Comparison of ENCODE assay signal across 28 cellular contexts in genomic region chr22:47335460-47335859, GRCh38.
"Had no signal": no experiment of that assay in that cellular context is flagged by ENCODE, and none has a peak within 500 bp of the region (broad histone marks: within the 10 kb centered on the region; RNA-seq: fewer than 3 reads in every experiment).

No MANE protein-coding gene starts in this region.

- H3K9ac ChIP-seq: KMS-11 had no signal

- H3K4me1 ChIP-seq: ascending aorta, body of pancreas, Peyer's patch had no signal

- H3K27me3 ChIP-seq: ascending aorta, body of pancreas, MG63, Peyer's patch had no signal

- H3K36me3 Mint-ChIP-seq: activated CD4-positive, alpha-beta memory T cell treated with anti-CD3 and anti-CD28 coated beads for 36 hours; activated naive CD4-positive, alpha-beta T cell treated with anti-CD3 and anti-CD28 coated beads, Interleukin-2, amount 50 U/mL, for 72 hours had no signal

- H3K36me3 ChIP-seq: ascending aorta, MG63, Peyer's patch had no signal

- H3K4me3 ChIP-seq: ascending aorta, body of pancreas, MG63, Peyer's patch had no signal

- H3K27me3 Mint-ChIP-seq: activated CD4-positive, alpha-beta T cell treated with anti-CD3 and anti-CD28 coated beads, Interleukin-2, amount 10 ng/mL, durations not matched to agents 7 days and 5 days had no signal

- H3K9me3 ChIP-seq: Peyer's patch had no signal

- H3K27ac Mint-ChIP-seq: activated B cell treated with CpG ODN at 0.5 μM for 24 hours; activated CD4-positive, alpha-beta memory T cell treated with anti-CD3 and anti-CD28 coated beads for 36 hours; activated CD4-positive, alpha-beta T cell treated with anti-CD3 and anti-CD28 coated beads, Interleukin-2, amount 10 ng/mL, durations not matched to agents 7 days and 5 days; activated naive CD4-positive, alpha-beta T cell treated with anti-CD3 and anti-CD28 coated beads, Interleukin-2, amount 50 U/mL, for 72 hours; activated naive CD8-positive, alpha-beta T cell treated with anti-CD3 and anti-CD28 coated beads, Interleukin-2, amount 50 U/mL, for 24 hours; T-helper 1 cell treated with Interleukin-12 subunit alpha and Interleukin-12 subunit beta and Interleukin-4 antibody, amounts not matched to agents 30 μg/mL and 1 μg/mL, for 36 hours had no signal

- H3K4me2 ChIP-seq: KMS-11 had no signal

- H3K4me3 Mint-ChIP-seq: activated B cell treated with CpG ODN at 0.5 μM for 24 hours; activated CD4-positive, alpha-beta memory T cell treated with anti-CD3 and anti-CD28 coated beads for 36 hours; activated CD4-positive, alpha-beta T cell treated with anti-CD3 and anti-CD28 coated beads, Interleukin-2, amount 10 ng/mL, durations not matched to agents 7 days and 5 days; activated naive CD8-positive, alpha-beta T cell treated with anti-CD3 and anti-CD28 coated beads, Interleukin-2, amount 50 U/mL, for 24 hours; activated T-cell treated with anti-CD3 and anti-CD28 coated beads, Interleukin-2, amount 50 U/mL, for 4 hours; T-helper 1 cell treated with Interleukin-12 subunit alpha and Interleukin-12 subunit beta and Interleukin-4 antibody, amounts not matched to agents 30 μg/mL and 1 μg/mL, for 36 hours had no signal

- H3K27ac ChIP-seq: ascending aorta, body of pancreas, KMS-11, Peyer's patch had no signal

- DNase-seq: activated B cell treated with CpG ODN at 0.5 μM for 24 hours; activated CD4-positive, alpha-beta memory T cell treated with anti-CD3 and anti-CD28 coated beads for 36 hours; activated CD4-positive, alpha-beta T cell treated with anti-CD3 and anti-CD28 coated beads for 1 hour; activated CD4-positive, alpha-beta T cell treated with anti-CD3 and anti-CD28 coated beads, Interleukin-2, amount 10 ng/mL, durations not matched to agents 7 days and 5 days; activated CD8-positive, alpha-beta memory T cell treated with anti-CD3 and anti-CD28 coated beads for 24 hours; activated effector memory CD4-positive, alpha-beta T cell treated with anti-CD3 and anti-CD28 coated beads, Interleukin-2, amount 50 U/mL, for 16 hours; activated naive CD4-positive, alpha-beta T cell treated with Interleukin-2 at 50 U/mL for 16 hours; activated naive CD8-positive, alpha-beta T cell treated with anti-CD3 and anti-CD28 coated beads, Interleukin-2, amount 50 U/mL, for 24 hours; activated T-cell treated with anti-CD3 and anti-CD28 coated beads, Interleukin-2, amount 50 U/mL, for 4 hours; amniotic stem cell; body of pancreas; central memory CD4-positive, alpha-beta T cell; MG63; NCI-H1105; NCI-H1436; NCI-H1694 treated with DMSO at 0.1 percent for 48 hours; NCI-H2029 treated with DMSO at 0.1 percent for 48 hours; NCI-H345; NCI-H510A; NCI-H526 treated with DMSO at 0.1 percent for 48 hours; NCI-H82; Peyer's patch; SHP77 treated with DMSO at 0.1 percent for 48 hours; T-helper 9 cell had no signal

- H3K4me1 Mint-ChIP-seq: activated B cell treated with CpG ODN at 0.5 μM for 24 hours; activated CD4-positive, alpha-beta T cell treated with anti-CD3 and anti-CD28 coated beads, Interleukin-2, amount 10 ng/mL, durations not matched to agents 7 days and 5 days; activated naive CD8-positive, alpha-beta T cell treated with anti-CD3 and anti-CD28 coated beads, Interleukin-2, amount 50 U/mL, for 24 hours had no signal
